Comparison of ENCODE assay signal across 13 cellular contexts in genomic region chr16:9013508-9013864, GRCh38.
"Had no signal": no experiment of that assay in that cellular context is flagged by ENCODE, and none has a peak within 500 bp of the region (broad histone marks: within the 10 kb centered on the region; RNA-seq: fewer than 3 reads in every experiment).

No MANE protein-coding gene starts in this region.

- H3K36me3 ChIP-seq: gastrocnemius medialis, heart right ventricle, left ventricle myocardium inferior had no signal

- H3K9me3 ChIP-seq: gastrocnemius medialis had no signal

- H3K36me3 Mint-ChIP-seq: stimulated activated effector memory CD8-positive, alpha-beta T cell treated with anti-CD3 and anti-CD28 coated beads, Interleukin-12 subunit alpha, Interleukin-12 subunit beta, amount 100 ng/mL, for 72 hours had no signal

- H3K4me3 Mint-ChIP-seq: activated CD4-positive, alpha-beta T cell treated with anti-CD3 and anti-CD28 coated beads, Interleukin-2, amount 10 ng/mL, durations not matched to agents 7 days and 5 days; activated naive CD8-positive, alpha-beta T cell treated with anti-CD3 and anti-CD28 coated beads for 36 hours; activated T-helper 1 cell treated with anti-CD3 and anti-CD28 coated beads, Interleukin-12 subunit alpha, Interleukin-12 subunit beta, Interleukin-2, Interleukin-4 antibody, amounts not matched to agents 30 ng/mL and 10 ng/mL and 1 ng/mL, durations not matched to agents 14 hours and 24 hours and 36 hours; dendritic cell treated with granulocyte-macrophage colony-stimulating factor and Interleukin-4, amounts not matched to agents 40 ng/mL and 50 ng/mL, for 4 days; natural killer cell; stimulated activated effector memory CD8-positive, alpha-beta T cell treated with anti-CD3 and anti-CD28 coated beads, Interleukin-12 subunit alpha, Interleukin-12 subunit beta, amount 100 ng/mL, for 72 hours had no signal

- H3K4me1 Mint-ChIP-seq: stimulated activated effector memory CD8-positive, alpha-beta T cell treated with anti-CD3 and anti-CD28 coated beads, Interleukin-12 subunit alpha, Interleukin-12 subunit beta, amount 100 ng/mL, for 72 hours had no signal

- H3K4me3 ChIP-seq: gastrocnemius medialis, heart right ventricle, left ventricle myocardium inferior had no signal

- H3K27ac Mint-ChIP-seq: activated CD4-positive, alpha-beta T cell treated with anti-CD3 and anti-CD28 coated beads, Interleukin-2, amount 10 ng/mL, durations not matched to agents 7 days and 5 days; activated naive CD8-positive, alpha-beta T cell treated with anti-CD3 and anti-CD28 coated beads for 36 hours; activated T-helper 1 cell treated with anti-CD3 and anti-CD28 coated beads, Interleukin-12 subunit alpha, Interleukin-12 subunit beta, Interleukin-2, Interleukin-4 antibody, amounts not matched to agents 30 ng/mL and 10 ng/mL and 1 ng/mL, durations not matched to agents 14 hours and 24 hours and 36 hours; dendritic cell treated with granulocyte-macrophage colony-stimulating factor and Interleukin-4, amounts not matched to agents 40 ng/mL and 50 ng/mL, for 4 days; natural killer cell; stimulated activated effector memory CD8-positive, alpha-beta T cell treated with anti-CD3 and anti-CD28 coated beads, Interleukin-12 subunit alpha, Interleukin-12 subunit beta, amount 100 ng/mL, for 72 hours had no signal

- DNase-seq: activated CD4-positive, alpha-beta T cell treated with anti-CD3 and anti-CD28 coated beads, Interleukin-2, amount 10 ng/mL, durations not matched to agents 7 days and 5 days; activated naive CD8-positive, alpha-beta T cell treated with anti-CD3 and anti-CD28 coated beads for 36 hours; effector memory CD4-positive, alpha-beta T cell; gastrocnemius medialis; left ventricle myocardium inferior; natural killer cell; stimulated activated CD4-positive, alpha-beta T cell treated with anti-CD3 and anti-CD28 coated beads, Interleukin-12 subunit alpha, Interleukin-12 subunit beta, amount 100 ng/mL, for 4 hours; SW 1271 had no signal

- H3K27ac ChIP-seq: gastrocnemius medialis, heart right ventricle, left ventricle myocardium inferior had no signal

- H3K27me3 ChIP-seq: gastrocnemius medialis had no signal

- ATAC-seq: gastrocnemius medialis; natural killer cell; sciatic nerve; stimulated activated effector memory CD8-positive, alpha-beta T cell treated with anti-CD3 and anti-CD28 coated beads, Interleukin-12 subunit alpha, Interleukin-12 subunit beta, amount 100 ng/mL, for 72 hours had no signal
